In genomic region chrX:70806081-70806480, GRCh38 we compare ENCODE assay signal across 3 cellular contexts.
"Had no signal": no experiment of that assay in that cellular context is flagged by ENCODE, and none has a peak within 500 bp of the region (broad histone marks: within the 10 kb centered on the region; RNA-seq: fewer than 3 reads in every experiment).

No MANE protein-coding gene starts in this region.

- H3K4me3 ChIP-seq: GM12878 had no signal

- DNase-seq: GDM1, GF-D8 had no signal

- ATAC-seq: GM12878 had no signal
